ENCODE assay signal across 8 cellular contexts in the genomic region with DNA sequence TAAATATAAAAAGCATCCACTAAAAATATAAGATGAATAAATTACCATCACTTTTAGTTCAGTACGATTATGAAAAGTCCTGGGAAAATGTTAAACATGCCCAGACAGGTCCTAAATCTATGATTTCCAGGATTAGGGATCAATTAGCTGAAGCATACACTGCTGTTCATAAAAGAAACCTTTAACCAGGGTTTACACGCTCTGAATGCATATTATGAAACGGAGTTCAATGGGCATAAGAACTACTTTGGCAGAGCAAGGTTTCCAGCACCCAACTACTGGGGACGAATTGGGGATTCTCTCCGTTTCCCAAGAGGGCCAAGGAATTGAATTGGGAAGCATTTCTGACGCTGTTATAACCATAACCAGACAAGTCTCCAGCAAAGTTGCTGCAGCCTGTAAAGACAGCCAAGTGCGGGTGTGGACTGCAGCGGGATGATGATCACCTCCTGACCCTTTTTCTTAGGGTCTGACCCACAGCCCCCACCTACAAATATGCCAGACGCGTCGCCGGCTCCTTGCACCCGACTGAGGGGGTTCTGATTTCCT. TPM values are rescaled to one million over a fixed set of nuclear protein-coding genes. Genes with fewer than 3 reads are reported as not detected.
DNase-seq lines count a peak whose midpoint lies in the region; ATAC-seq and TF ChIP-seq lines count a peak whose summit lies in the region.

No MANE protein-coding gene starts in this region.

- H3K27me3 ChIP-seq in effector memory CD4-positive, alpha-beta T cell (replicated peaks; ENCODE audit: control insufficient read depth, insufficient read depth, low read length, poor library complexity, severe bottlenecking) = no peaks in the 10 kb centered on the region
- peaks cover 15% of the 10 kb centered on the region for H3K27me3 ChIP-seq in neuron (ENCODE audit: insufficient read depth, low read length)

- H3K4me3 ChIP-seq in effector memory CD4-positive, alpha-beta T cell (ENCODE audit: insufficient read depth, low read depth, low read length, poor library complexity, severe bottlenecking) = peak overlapping the region; percentile 97
- peak overlapping the region; percentile 93 for H3K4me3 ChIP-seq in neuron (ENCODE audit: low read length)

- ATAC-seq in GM18511 (IDR thresholded peaks at IDR 0.05; ENCODE audit: unreplicated experiment) (no peak), GM21367 (IDR thresholded peaks at IDR 0.05; ENCODE audit: unreplicated experiment) (no peak)

- H3K36me3 ChIP-seq in effector memory CD4-positive, alpha-beta T cell (ENCODE audit: control insufficient read depth, insufficient read depth, low read length) = peaks cover 2% of the 10 kb centered on the region
- H3K36me3 ChIP-seq in neuron (ENCODE audit: insufficient read depth, low read length) = peaks cover 15% of the 10 kb centered on the region

- peak overlapping the region; percentile 74 for H2AFZ ChIP-seq in neuron (ENCODE audit: low read depth, low read length)

- no peaks in the 10 kb centered on the region for H3K27me3 Mint-ChIP-seq in Calu3 (ENCODE audit: unreplicated experiment)

- no peaks in the 10 kb centered on the region for H3K9me3 Mint-ChIP-seq in Calu3 (ENCODE audit: low read depth, unreplicated experiment)

- H3K27ac ChIP-seq in effector memory CD4-positive, alpha-beta T cell (ENCODE audit: insufficient read depth, low read length, poor library complexity, severe bottlenecking) = no peak overlapping the region

- H3K4me1 Mint-ChIP-seq in Calu3 (ENCODE audit: low read depth, unreplicated experiment) = peaks cover 23% of the 10 kb centered on the region

- intact Hi-C loops in Calu3 (cut with micrococcal nuclease; ENCODE audit: unreplicated experiment) = no loop called here

- H3K27ac Mint-ChIP-seq in Calu3 (ENCODE audit: unreplicated experiment) = peak overlapping the region; percentile 92

- BruUV-seq in Calu3 (replicated peaks; lab: Mats Ljungman, UMichigan) = no TSS peak

- no peak for DNase-seq in Calu3
- peak; percentile 71 for DNase-seq in NCI-H69 (lab: John Stamatoyannopoulos, UW)
- DNase-seq in effector memory CD4-positive, alpha-beta T cell = no peak
- DNase-seq in NOMO-1 (lab: John Stamatoyannopoulos, UW; ENCODE audit: unreplicated experiment in 2 of 2) = no peak
- no peak for DNase-seq in mucosa of gallbladder (ENCODE audit: low spot score)

- CTCF ChIA-PET in Calu3 (lab: Charles Lee) = interaction anchor here (0.6 to 1.7 kb wide), 5 partner anchors 30 to 81 kb away, joined by 3 to 7 read pairs (median 5); no protein-coding TSS in a partner anchor

- peaks cover 18% of the 10 kb centered on the region for H3K4me1 ChIP-seq in effector memory CD4-positive, alpha-beta T cell (ENCODE audit: control insufficient read depth, insufficient read depth, low read length, poor library complexity, severe bottlenecking)
- H3K4me1 ChIP-seq in neuron (ENCODE audit: insufficient read depth, low read length) = peaks cover 33% of the 10 kb centered on the region

- H3K4me3 Mint-ChIP-seq in Calu3 (ENCODE audit: low read depth, unreplicated experiment) = peak overlapping the region; percentile 95

- peaks cover 59% of the 10 kb centered on the region for H3K36me3 Mint-ChIP-seq in Calu3 (ENCODE audit: insufficient read depth, unreplicated experiment)

- no peak for TF ChIP-seq CTCF in Calu3 (IDR thresholded peaks at IDR 0.05; ENCODE audit: unreplicated experiment)

- no peaks in the 10 kb centered on the region for H3K9me3 ChIP-seq in effector memory CD4-positive, alpha-beta T cell (ENCODE audit: control insufficient read depth, low read length)
- H3K9me3 ChIP-seq in neuron (ENCODE audit: low read length) = no peaks in the 10 kb centered on the region

RNA-seq across cellular contexts. Expression of a gene that starts 1.6 kb away (rescaled TPM):
- 15.5 and 25.3 TPM in 2 replicates for total RNA-seq in Calu3 (2022)
- 28.1 TPM for total RNA-seq in mucosa of gallbladder
